Comparison of ENCODE assay signal across 22 cellular contexts in the genomic region with DNA sequence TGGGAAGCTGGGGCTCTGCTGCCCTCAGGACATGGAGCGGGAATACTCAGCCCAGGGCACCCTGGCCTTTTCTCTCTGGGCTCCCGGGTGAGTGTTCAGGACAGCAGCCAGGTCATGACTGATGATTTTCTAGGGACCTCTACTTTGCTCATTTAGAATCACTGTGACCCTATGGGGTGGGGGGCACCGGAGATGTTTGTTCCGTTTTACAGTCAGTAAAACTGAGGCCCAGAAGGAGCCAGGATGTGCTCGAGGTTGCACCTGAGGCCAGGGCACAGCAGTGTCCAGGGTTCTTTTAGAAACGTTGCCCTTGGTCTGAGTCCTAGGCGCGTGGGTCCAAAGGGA. TPM values are rescaled to one million over a fixed set of nuclear protein-coding genes. Genes with fewer than 3 reads are reported as not detected.
"Had no signal": no experiment of that assay in that cellular context is flagged by ENCODE, and none has a peak within 500 bp of the region (broad histone marks: within the 10 kb centered on the region; RNA-seq: fewer than 3 reads in every experiment).

No MANE protein-coding gene starts in this region.

- H3K36me3 ChIP-seq: ascending aorta, Peyer's patch, SJSA1 had no signal

- H3K27me3 Mint-ChIP-seq: activated CD8-positive, alpha-beta memory T cell treated with anti-CD3 and anti-CD28 coated beads, Interleukin-2, amount 10 ng/mL, durations not matched to agents 7 days and 5 days; activated naive CD4-positive, alpha-beta T cell treated with anti-CD3 and anti-CD28 coated beads, Interleukin-2, amount 50 U/mL, for 24 hours; central memory CD8-positive, alpha-beta T cell had no signal

- H3K36me3 Mint-ChIP-seq: activated CD8-positive, alpha-beta memory T cell treated with anti-CD3 and anti-CD28 coated beads, Interleukin-2, amount 10 ng/mL, durations not matched to agents 7 days and 5 days had no signal

- ATAC-seq: activated CD8-positive, alpha-beta memory T cell treated with anti-CD3 and anti-CD28 coated beads, Interleukin-2, amount 10 ng/mL, durations not matched to agents 7 days and 5 days; body of pancreas had no signal

- H3K27ac ChIP-seq: ascending aorta, body of pancreas, KMS-11, Peyer's patch, RWPE1, SJSA1 had no signal

- DNase-seq: activated CD4-positive, alpha-beta T cell treated with anti-CD3 and anti-CD28 coated beads for 48 hours; activated CD4-positive, alpha-beta T cell treated with anti-CD3 and anti-CD28 coated beads, Interleukin-2, amount 50 U/mL, for 48 hours; activated CD4-positive, CD25-positive, alpha-beta regulatory T cell treated with anti-CD3 and anti-CD28 coated beads, Interleukin-2, amount 50 U/mL, for 72 hours; activated CD8-positive, alpha-beta memory T cell treated with anti-CD3 and anti-CD28 coated beads, Interleukin-2, amount 10 ng/mL, durations not matched to agents 7 days and 5 days; activated naive CD4-positive, alpha-beta T cell; activated T-cell treated with anti-CD3 and anti-CD28 coated beads, Interleukin-2, amount 50 U/mL, for 48 hours; NCI-H1092; NCI-H1417; NCI-H2029 treated with DMSO at 0.1 percent for 48 hours; NCI-H510A treated with DMSO at 0.1 percent for 48 hours; SHP77 had no signal

- H3K4me2 ChIP-seq: KMS-11 had no signal

- H3K4me1 Mint-ChIP-seq: activated CD8-positive, alpha-beta memory T cell treated with anti-CD3 and anti-CD28 coated beads, Interleukin-2, amount 10 ng/mL, durations not matched to agents 7 days and 5 days; activated naive CD4-positive, alpha-beta T cell treated with anti-CD3 and anti-CD28 coated beads, Interleukin-2, amount 50 U/mL, for 24 hours; central memory CD8-positive, alpha-beta T cell had no signal

- H3K9ac ChIP-seq: KMS-11 had no signal

- H3K4me3 ChIP-seq: body of pancreas, Peyer's patch, SJSA1 had no signal

- H3K9me3 Mint-ChIP-seq: activated T-helper 2 cell treated with anti-CD3 and anti-CD28 coated beads, Interferon-gamma antibody, Interleukin-2, Interleukin-4, amounts not matched to agents 10 μg/mL and 5 μg/mL and 100 μg/mL, durations not matched to agents 14 hours and 24 hours and 36 hours; central memory CD8-positive, alpha-beta T cell; T-helper 1 cell treated with Interleukin-12 subunit alpha and Interleukin-12 subunit beta and Interleukin-4 antibody, amounts not matched to agents 30 μg/mL and 1 μg/mL, for 36 hours had no signal

- H3K9me3 ChIP-seq: ascending aorta, body of pancreas, Peyer's patch had no signal

- H3K27ac Mint-ChIP-seq: activated CD8-positive, alpha-beta memory T cell treated with anti-CD3 and anti-CD28 coated beads, Interleukin-2, amount 10 ng/mL, durations not matched to agents 7 days and 5 days; activated naive CD4-positive, alpha-beta T cell treated with anti-CD3 and anti-CD28 coated beads, Interleukin-2, amount 50 U/mL, for 24 hours; activated T-helper 2 cell treated with anti-CD3 and anti-CD28 coated beads, Interferon-gamma antibody, Interleukin-2, Interleukin-4, amounts not matched to agents 10 μg/mL and 5 μg/mL and 100 μg/mL, durations not matched to agents 14 hours and 24 hours and 36 hours; T-helper 1 cell treated with Interleukin-12 subunit alpha and Interleukin-12 subunit beta and Interleukin-4 antibody, amounts not matched to agents 30 μg/mL and 1 μg/mL, for 36 hours had no signal

- H3K27me3 ChIP-seq: ascending aorta, body of pancreas, Peyer's patch, SJSA1 had no signal

- H3K4me1 ChIP-seq: body of pancreas, Peyer's patch had no signal

- H3K4me3 Mint-ChIP-seq: activated CD8-positive, alpha-beta memory T cell treated with anti-CD3 and anti-CD28 coated beads, Interleukin-2, amount 10 ng/mL, durations not matched to agents 7 days and 5 days; activated naive CD4-positive, alpha-beta T cell treated with anti-CD3 and anti-CD28 coated beads, Interleukin-2, amount 50 U/mL, for 24 hours; central memory CD8-positive, alpha-beta T cell; T-helper 1 cell treated with Interleukin-12 subunit alpha and Interleukin-12 subunit beta and Interleukin-4 antibody, amounts not matched to agents 30 μg/mL and 1 μg/mL, for 36 hours had no signal

RNA-seq across cellular contexts. Expression of a gene that starts 48.1 kb away (rescaled TPM):
- total RNA-seq: MCF 10A had no signal
